24 cellular contexts compared by ENCODE assay signal in genomic region chr12:612293-612692, GRCh38. TPM values are rescaled to one million over a fixed set of nuclear protein-coding genes. Genes with fewer than 3 reads are reported as not detected.
DNase-seq lines count a peak whose midpoint lies in the region; ATAC-seq, FAIRE-seq and TF ChIP-seq lines count a peak whose summit lies in the region.
"Had no signal": no experiment of that assay in that cellular context is flagged by ENCODE, and none has a peak within 500 bp of the region (broad histone marks: within the 10 kb centered on the region; RNA-seq: fewer than 3 reads in every experiment).

No MANE protein-coding gene starts in this region.

- H3K14ac ChIP-seq in H9 (ENCODE audit: insufficient read depth, low read length) = no peak overlapping the region

- peak overlapping the region; percentile 60 to 92 (median 81); a peak in 18 of 22 replicates for H3K4me2 ChIP-seq in BLaER1 treated with 17β-estradiol and CSF1 and Interleukin-3, amounts not matched to agents 10 nM and 100 nM
- H3K4me2 ChIP-seq in H9 (ENCODE audit: insufficient read depth, insufficient read length, low read length) (no peak overlapping the region), K562 (ENCODE audit: insufficient read depth, low read length) (no peak overlapping the region)

- H4K8ac ChIP-seq in H9 (replicated peaks; ENCODE audit: insufficient read length, low read depth, low read length) = no peak overlapping the region

- H3K79me1 ChIP-seq in H9 (ENCODE audit: insufficient read depth, low read depth, low read length, poor library complexity, severe bottlenecking) = no peaks in the 10 kb centered on the region

- WGBS in H9 (ENCODE audit: extremely low coverage, insufficient read length, low lambda C conversion rate) = no CpG with 5 or more reads among the region's 7 CpGs
- 41% methylated on average over 3 of the region's 7 CpGs for WGBS in K562 (ENCODE audit: insufficient coverage, low coverage, missing lambda C conversion rate)

- no peaks in the 10 kb centered on the region for H3K9me1 ChIP-seq in K562 (ENCODE audit: control insufficient read depth, insufficient read depth, low read length)

- H3K79me2 ChIP-seq in H9 (ENCODE audit: insufficient read depth, low read length) (no peaks in the 10 kb centered on the region), K562 (ENCODE audit: control insufficient read depth, insufficient read depth, low read length) (no peaks in the 10 kb centered on the region)

- H3K4me1 ChIP-seq in BLaER1 treated with 17β-estradiol and CSF1 and Interleukin-3, amounts not matched to agents 10 nM and 100 nM = peaks cover 80 to 100% (median 98%) of the 10 kb centered on the region in 10 experiments
- H3K4me1 ChIP-seq in H9 (ENCODE audit: insufficient read depth, low read length) (no peaks in the 10 kb centered on the region), K562 (replicated peaks in 1 of 2; ENCODE audit: control insufficient read depth in 2 of 2, insufficient read depth in 2 of 2, low read length in 2 of 2) (peaks cover 5 to 8% of the 10 kb centered on the region in 2 experiments; a peak in 4 of 5 replicates)

- H2BK20ac ChIP-seq in H9 (ENCODE audit: low read depth, low read length, poor library complexity, severe bottlenecking) = no peak overlapping the region

- no peak overlapping the region for H2BK15ac ChIP-seq in H9 (ENCODE audit: low read depth, low read length)

- H3K56ac ChIP-seq in H9 (ENCODE audit: insufficient read length, low read depth, low read length) = peak overlapping the region; percentile 22

- no TSS peak for BruUV-seq in K562 (replicated peaks; lab: Mats Ljungman, UMichigan)

- no peak overlapping the region for H3T11ph ChIP-seq in H9 (ENCODE audit: low read length)

- no peak for FAIRE-seq in K562 (lab: Jason Lieb, UNC)
- FAIRE-seq: HepG2 had no signal

- DNase-seq in H9 = no peak
- DNase-seq in K562 (ENCODE audit: extremely low read depth in 1 of 4, low spot score in 3 of 4) = no peak
- peak; percentile 12 for DNase-seq in posterior vena cava (ENCODE audit: low spot score)
- no peak for DNase-seq in osteocyte (ENCODE audit: extremely low spot score, unreplicated experiment)
- DNase-seq in activated CD4-positive, alpha-beta memory T cell treated with anti-CD3 and anti-CD28 coated beads for 36 hours = no peak
- DNase-seq: BE2C; CD4-positive, alpha-beta memory T cell; DMS 273 treated with DMSO at 0.1 percent for 48 hours; DMS79 treated with DMSO at 0.1 percent for 48 hours; KBM-7; NCI-H1092; NCI-H1436; NCI-H187 treated with DMSO at 0.1 percent for 48 hours; NCI-H2107; NCI-H446 treated with DMSO at 0.1 percent for 48 hours; NCI-H526 treated with DMSO at 0.1 percent for 48 hours; SHP77; SW 1271 had no signal

- POLR2A ChIA-PET in K562 (lab: Yijun Ruan, JAX) = interaction anchor here (1.0 kb wide), 1 partner anchor 14 kb away, joined by 3 read pairs; no protein-coding TSS in a partner anchor
- POLR2A ChIA-PET in activated CD4-positive, alpha-beta memory T cell treated with anti-CD3 and anti-CD28 coated beads for 36 hours (lab: Charles Lee) = no interaction called here

- TF ChIP-seq EP300 in K562 (IDR thresholded peaks at IDR 0.05; ENCODE audit: low read length) = no peak

- no peaks in the 10 kb centered on the region for H3K23me2 ChIP-seq in H9 (ENCODE audit: insufficient read length, low read depth, low read length, poor library complexity, severe bottlenecking)

- no peak overlapping the region for H3K23ac ChIP-seq in H9 (ENCODE audit: insufficient read length, low read depth, low read length)

- in situ Hi-C loops in K562 (cut with MboI) = no loop called here

- H3K36me3 Mint-ChIP-seq in H9 (ENCODE audit: insufficient read depth in 1 of 3, low read depth in 3 of 3) (no peaks in the 10 kb centered on the region), osteocyte (ENCODE audit: unreplicated experiment) (no peaks in the 10 kb centered on the region)
- no peaks in the 10 kb centered on the region for H3K36me3 Mint-ChIP-seq in activated CD4-positive, alpha-beta memory T cell treated with anti-CD3 and anti-CD28 coated beads for 36 hours
- H3K36me3 Mint-ChIP-seq: CD4-positive, alpha-beta memory T cell had no signal

- no peak overlapping the region for H3K4ac ChIP-seq in H9 (ENCODE audit: low read depth, low read length)

- H2BK120ac ChIP-seq in H9 (ENCODE audit: low read depth, low read length, poor library complexity, severe bottlenecking) = no peak overlapping the region

- H3K4me1 Mint-ChIP-seq in H9 (peaks cover 12% of the 10 kb centered on the region in 2 experiments), osteocyte (ENCODE audit: unreplicated experiment) (peaks cover 25% of the 10 kb centered on the region)
- H3K4me1 Mint-ChIP-seq in activated CD4-positive, alpha-beta memory T cell treated with anti-CD3 and anti-CD28 coated beads for 36 hours (ENCODE audit: low read depth) = peaks cover 25% of the 10 kb centered on the region

- no peak overlapping the region; a peak in 1 of 20 replicates for H3K4me3 ChIP-seq in BLaER1 treated with 17β-estradiol and CSF1 and Interleukin-3, amounts not matched to agents 10 nM and 100 nM
- no peak overlapping the region for H3K4me3 ChIP-seq in K562
- H3K4me3 ChIP-seq: SK-N-MC had no signal

- no peak for TF ChIP-seq RAD21 in K562 (CRISPR knock-in tag; conservative IDR thresholded peaks at IDR 0.05 in 1 of 2, IDR thresholded peaks at IDR 0.05 in 1 of 2)

- H3K36me3 ChIP-seq in BLaER1 treated with 17β-estradiol and CSF1 and Interleukin-3, amounts not matched to agents 10 nM and 100 nM = no peaks in the 10 kb centered on the region
- no peaks in the 10 kb centered on the region for H3K36me3 ChIP-seq in K562 (ENCODE audit: control insufficient read depth, insufficient read depth, low read length)
- H3K36me3 ChIP-seq: BE2C had no signal

- H3K9me3 ChIP-seq in BLaER1 treated with 17β-estradiol and CSF1 and Interleukin-3, amounts not matched to agents 10 nM and 100 nM (replicated peaks in 1 of 11) = peaks cover 0 to 5% (median 0%) of the 10 kb centered on the region in 11 experiments; a peak in 1 of 22 replicates
- H3K9me3 ChIP-seq in H9 (ENCODE audit: control insufficient read depth, low read depth, low read length) (no peaks in the 10 kb centered on the region), K562 (replicated peaks; ENCODE audit: control insufficient read depth, insufficient read depth, low read depth, low read length) (no peaks in the 10 kb centered on the region)
- H3K9me3 ChIP-seq: BE2C, Caco-2 had no signal

- intact Hi-C loops in K562 (cut with micrococcal nuclease) = loop anchor here (5.0 kb wide), 1 partner anchor 35 kb away; no protein-coding TSS in a partner anchor
- intact Hi-C loops in posterior vena cava (cut with DNase I) = no loop called here
- intact Hi-C loops in activated CD4-positive, alpha-beta memory T cell treated with anti-CD3 and anti-CD28 coated beads for 36 hours (cut with micrococcal nuclease) = loop anchor here (5.0 kb wide), 1 partner anchor 35 kb away; no protein-coding TSS in a partner anchor

- H3K27ac Mint-ChIP-seq in H9 (no peak overlapping the region; a peak in 1 of 7 replicates), osteocyte (ENCODE audit: unreplicated experiment) (no peak overlapping the region)
- no peak overlapping the region for H3K27ac Mint-ChIP-seq in activated CD4-positive, alpha-beta memory T cell treated with anti-CD3 and anti-CD28 coated beads for 36 hours

- no peak for ATAC-seq in K562
- no peak for ATAC-seq in HG03139 (IDR thresholded peaks at IDR 0.05; ENCODE audit: unreplicated experiment)
- ATAC-seq: HepG2 had no signal

- TF ChIP-seq CTCF in H9 (conservative IDR thresholded peaks at IDR 0.05) (no peak), K562 (IDR thresholded peaks at IDR 0.05 in 2 of 3, conservative IDR thresholded peaks at IDR 0.05 in 1 of 3; ENCODE audit: insufficient read depth in 2 of 3, low read depth in 1 of 3, low read length in 3 of 3) (no peak), osteocyte (IDR thresholded peaks at IDR 0.05) (no peak)

- H4K91ac ChIP-seq in H9 (ENCODE audit: insufficient read length, low read depth, low read length) = no peak overlapping the region

- H4K5ac ChIP-seq in H9 (ENCODE audit: insufficient read length, low read depth, low read length) = no peak overlapping the region

- no peaks in the 10 kb centered on the region for H3K27me3 ChIP-seq in BLaER1 treated with 17β-estradiol and CSF1 and Interleukin-3, amounts not matched to agents 10 nM and 100 nM
- H3K27me3 ChIP-seq in H9 (ENCODE audit: insufficient read depth, low read length) (no peaks in the 10 kb centered on the region), K562 (ENCODE audit: control insufficient read depth in 2 of 2, insufficient read depth in 2 of 2, low read length in 2 of 2) (no peaks in the 10 kb centered on the region)
- H3K27me3 ChIP-seq: BE2C had no signal

- H2BK5ac ChIP-seq in H9 (ENCODE audit: insufficient read length, low read length) = no peak overlapping the region

- H3K27me3 Mint-ChIP-seq in H9 (ENCODE audit: low read depth) (peaks cover 3% of the 10 kb centered on the region), osteocyte (ENCODE audit: unreplicated experiment) (no peaks in the 10 kb centered on the region)
- H3K27me3 Mint-ChIP-seq in activated CD4-positive, alpha-beta memory T cell treated with anti-CD3 and anti-CD28 coated beads for 36 hours = no peaks in the 10 kb centered on the region
- H3K27me3 Mint-ChIP-seq: CD4-positive, alpha-beta memory T cell had no signal

- peak overlapping the region; percentile 79 to 95 (median 92); a peak in 21 of 22 replicates for H3K27ac ChIP-seq in BLaER1 treated with 17β-estradiol and CSF1 and Interleukin-3, amounts not matched to agents 10 nM and 100 nM
- no peak overlapping the region for H3K27ac ChIP-seq in H9 (ENCODE audit: insufficient read length, low read depth, low read length)
- no peak overlapping the region for H3K27ac ChIP-seq in K562 (ENCODE audit: extremely low read depth, low read depth, low read length)
- H3K27ac ChIP-seq: SK-N-MC had no signal

- H2BK12ac ChIP-seq in H9 (ENCODE audit: insufficient read length, low read depth, low read length) = no peak overlapping the region

- no peak overlapping the region for H2AK5ac ChIP-seq in H9 (ENCODE audit: insufficient read length, low read length)

- H2AFZ ChIP-seq in H9 (ENCODE audit: low read length) (no peak overlapping the region), K562 (ENCODE audit: low read depth, low read length) (no peak overlapping the region)

- H3K9ac ChIP-seq in BLaER1 treated with 17β-estradiol and CSF1 and Interleukin-3, amounts not matched to agents 10 nM and 100 nM = peak overlapping the region in 6 of 11 experiments; percentile 26 to 82 (median 76); a peak in 9 of 22 replicates
- H3K9ac ChIP-seq in H9 (ENCODE audit: extremely low read depth, insufficient read length, low read length) (no peak overlapping the region), K562 (ENCODE audit: insufficient read depth in 1 of 2, low read depth in 2 of 2, low read length in 2 of 2) (no peak overlapping the region)

- CTCF ChIA-PET in K562 (lab: Yijun Ruan, JAX; ENCODE audit: low intra/inter-chr PET ratio) = no interaction called here
- CTCF ChIA-PET in activated CD4-positive, alpha-beta memory T cell treated with anti-CD3 and anti-CD28 coated beads for 36 hours (lab: Charles Lee) = no interaction called here

- H3K9me3 Mint-ChIP-seq in H9 = no peaks in the 10 kb centered on the region
- no peaks in the 10 kb centered on the region for H3K9me3 Mint-ChIP-seq in osteocyte (ENCODE audit: unreplicated experiment)
- no peaks in the 10 kb centered on the region for H3K9me3 Mint-ChIP-seq in activated CD4-positive, alpha-beta memory T cell treated with anti-CD3 and anti-CD28 coated beads for 36 hours

- no peak for TF ChIP-seq POLR2A in K562 (conservative IDR thresholded peaks at IDR 0.05)

- H3K4me3 Mint-ChIP-seq in H9 (no peak overlapping the region), osteocyte (ENCODE audit: unreplicated experiment) (no peak overlapping the region)
- no peak overlapping the region for H3K4me3 Mint-ChIP-seq in activated CD4-positive, alpha-beta memory T cell treated with anti-CD3 and anti-CD28 coated beads for 36 hours
- H3K4me3 Mint-ChIP-seq: CD4-positive, alpha-beta memory T cell had no signal

- no peak overlapping the region for H3K18ac ChIP-seq in H9 (ENCODE audit: insufficient read length, low read depth, low read length)

- H4K20me1 ChIP-seq in BLaER1 treated with 17β-estradiol and CSF1 and Interleukin-3, amounts not matched to agents 10 nM and 100 nM = no peaks in the 10 kb centered on the region
- no peaks in the 10 kb centered on the region for H4K20me1 ChIP-seq in H9 (ENCODE audit: control insufficient read depth, insufficient read depth, insufficient read length)
- no peaks in the 10 kb centered on the region for H4K20me1 ChIP-seq in K562 (replicated peaks; ENCODE audit: control insufficient read depth, insufficient read depth, low read length)

RNA-seq across cellular contexts. Expression of gene NINJ2, which starts 51.0 kb away (rescaled TPM):
- 0.24 and 0.77 TPM in 2 replicates for total RNA-seq in H9 (2021)
- total RNA-seq in K562 (2011; cell fraction: chromatin; rRNA removed; ENCODE audit: low replicate concordance) = 1.9 and 2.7 TPM in 2 replicates
- 2.0 and 2.1 TPM in 2 replicates for total RNA-seq in K562 (2011; cell fraction: nucleolus; rRNA removed)
- 1.5 TPM in 2 replicates for total RNA-seq in K562 (2011; cell fraction: nucleoplasm; rRNA removed)
- total RNA-seq in K562 (2014; rRNA removed) = 3.6 and 4.5 TPM in 2 replicates
- total RNA-seq in K562 (2014; rRNA removed; fragmentation: Illumina TruSeq; extraction: Trizol) = 1.7 and 3.3 TPM in 2 replicates
- total RNA-seq in K562 (2015; rRNA removed; fragmentation: Illumina TruSeq; extraction: Trizol) = 4.0 and 4.9 TPM in 2 replicates
- 2.3 and 2.6 TPM in 2 replicates for total RNA-seq in K562 (2021)
- polyA plus RNA-seq in K562 (2011; rRNA removed) = 3.6 and 5.3 TPM in 2 replicates
- 13.1 and 19.4 TPM in 2 replicates for polyA plus RNA-seq in K562 (2011; cell fraction: cytosol; rRNA removed)
- polyA plus RNA-seq in K562 (2011; cell fraction: nucleus; rRNA removed) = 4.1 and 4.4 TPM in 2 replicates
- polyA plus RNA-seq in K562 (2012) = 5.8 and 7.2 TPM in 2 replicates
- 6.5 and 7.3 TPM in 2 replicates for polyA plus RNA-seq in K562 (2014; fragmentation: Illumina TruSeq; extraction: Trizol)
- polyA plus RNA-seq in K562 (2014; fragmentation: Nextera tagmentation; extraction: Ambion mirVana) = 10 to 100 TPM; 10.6 to 16.0 TPM
- polyA plus RNA-seq in K562 (2014; rRNA removed) = 4.3 and 4.8 TPM in 2 replicates
- 5.5 and 8.4 TPM in 2 replicates for polyA minus RNA-seq in K562 (2011; rRNA and poly(A)+ RNA removed)
- 2.9 and 3.7 TPM in 2 replicates for polyA minus RNA-seq in K562 (2011; cell fraction: cytosol; rRNA and poly(A)+ RNA removed)
- polyA minus RNA-seq in K562 (2011; cell fraction: nucleus; rRNA and poly(A)+ RNA removed) = 0.81 and 2.6 TPM in 2 replicates
- 1 to 10 TPM; 4.6 to 5.6 TPM for total RNA-seq in posterior vena cava
- total RNA-seq in osteocyte = 1.3 and 2.3 TPM in 2 replicates
- 1 to 10 TPM; 5.1 to 7.5 TPM for total RNA-seq in activated CD4-positive, alpha-beta memory T cell treated with anti-CD3 and anti-CD28 coated beads for 36 hours
- total RNA-seq: A673 had no signal

Comparison
In these comparisons a context has a peak if more than half of its experiments do, and no peak if none do; other contexts are left out.
1. H3K27ac ChIP-seq: peak in BLaER1 treated with 17β-estradiol and CSF1 and Interleukin-3, amounts not matched to agents 10 nM and 100 nM (11 of 11); none in H9 (single experiment) and K562 (single experiment).
2. H3K4me2 ChIP-seq: peak in BLaER1 treated with 17β-estradiol and CSF1 and Interleukin-3, amounts not matched to agents 10 nM and 100 nM (11 of 11); none in H9 (single experiment) and K562 (single experiment).
3. H3K9ac ChIP-seq: peak in BLaER1 treated with 17β-estradiol and CSF1 and Interleukin-3, amounts not matched to agents 10 nM and 100 nM (6 of 11); none in H9 (single experiment) and K562 (0 of 2).
4. intact Hi-C loops: an anchor here in K562 (5.0 kb wide) and activated CD4-positive, alpha-beta memory T cell treated with anti-CD3 and anti-CD28 coated beads for 36 hours (5.0 kb wide); none called in posterior vena cava.